Comparison of ENCODE assay signal across 8 cellular contexts in the genomic region with DNA sequence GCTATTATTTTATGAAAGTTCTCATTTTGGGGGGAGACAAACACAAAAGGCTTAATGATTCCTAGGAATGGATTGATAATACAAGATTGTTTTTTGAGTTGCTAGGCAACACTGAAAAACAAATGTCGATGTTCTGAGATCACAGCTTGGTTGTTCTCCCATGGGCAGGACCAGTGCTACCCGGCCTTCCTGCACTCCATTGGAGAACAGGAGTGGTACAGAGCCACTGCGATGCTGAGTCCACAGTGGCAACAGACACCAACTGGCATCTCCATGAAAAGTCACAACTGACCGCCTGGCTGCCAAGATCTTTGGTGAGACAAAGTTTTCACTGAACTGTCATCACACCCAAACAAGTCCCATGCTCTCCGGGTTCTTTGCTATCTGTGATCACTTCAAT.
DNase-seq lines count a peak whose midpoint lies in the region; ATAC-seq and TF ChIP-seq lines count a peak whose summit lies in the region.

No MANE protein-coding gene starts in this region.

- H3K4me2 ChIP-seq in neuronal stem cell (ENCODE audit: insufficient read depth, low read length, poor library complexity, severe bottlenecking), result no peak overlapping the region

- no peak overlapping the region for H2AFZ ChIP-seq in neuronal stem cell (ENCODE audit: low read length)

- no peaks in the 10 kb centered on the region for H3K9me3 ChIP-seq in neuronal stem cell (replicated peaks in 1 of 2; ENCODE audit: control insufficient read depth in 2 of 2, insufficient read depth in 1 of 2, low read depth in 1 of 2, low read length in 2 of 2)

- H3K14ac ChIP-seq in neuronal stem cell (ENCODE audit: low read length), result no peak overlapping the region

- H3K4me1 ChIP-seq in foreskin keratinocyte (no peaks in the 10 kb centered on the region), neuronal stem cell (ENCODE audit: control insufficient read depth in 2 of 2, insufficient read depth in 1 of 2, low read depth in 1 of 2, low read length in 2 of 2) (no peaks in the 10 kb centered on the region)

- H3K79me1 ChIP-seq in neuronal stem cell (ENCODE audit: low read depth, low read length), result no peaks in the 10 kb centered on the region

- H3K27ac ChIP-seq in foreskin keratinocyte (no peak overlapping the region), neuronal stem cell (replicated peaks; ENCODE audit: low read length) (no peak overlapping the region)

- no peak for TF ChIP-seq CTCF in foreskin keratinocyte (conservative IDR thresholded peaks at IDR 0.05)
- TF ChIP-seq CTCF in progenitor cell of endocrine pancreas (IDR thresholded peaks at IDR 0.05; ENCODE audit: unreplicated experiment), result no peak

- no peaks in the 10 kb centered on the region for H3K27me3 ChIP-seq in foreskin keratinocyte
- H3K27me3 ChIP-seq in neuronal stem cell (ENCODE audit: control insufficient read depth in 3 of 3, insufficient read depth in 3 of 3, low read depth in 1 of 3, low read length in 3 of 3), result no peaks in the 10 kb centered on the region

- H3K4me3 Mint-ChIP-seq in activated T-helper 17 cell treated with anti-CD3 and anti-CD28 coated beads, Interleukin-2, amount 50 U/mL, for 72 hours, result no peak overlapping the region
- H3K4me3 Mint-ChIP-seq in progenitor cell of endocrine pancreas (ENCODE audit: low read depth), result no peak overlapping the region

- no peaks in the 10 kb centered on the region for H3K9me3 Mint-ChIP-seq in activated T-helper 17 cell treated with anti-CD3 and anti-CD28 coated beads, Interleukin-2, amount 50 U/mL, for 72 hours
- H3K9me3 Mint-ChIP-seq in progenitor cell of endocrine pancreas (ENCODE audit: low read depth), result peaks cover 4% of the 10 kb centered on the region

- H4K8ac ChIP-seq in neuronal stem cell (ENCODE audit: low read depth, low read length), result no peak overlapping the region

- WGBS in neuronal stem cell (ENCODE audit: extremely low coverage in 2 of 2, insufficient read length in 2 of 2, insufficient replicate concordance in 1 of 2), 2 donors, result no CpG with 5 or more reads among the region's 5 CpGs

- H3K4me1 Mint-ChIP-seq in activated T-helper 17 cell treated with anti-CD3 and anti-CD28 coated beads, Interleukin-2, amount 50 U/mL, for 72 hours, result peaks cover 5% of the 10 kb centered on the region
- H3K4me1 Mint-ChIP-seq in progenitor cell of endocrine pancreas (ENCODE audit: low read depth), result peaks cover 6% of the 10 kb centered on the region

- H2BK12ac ChIP-seq in neuronal stem cell (ENCODE audit: low read length), result no peak overlapping the region

- peak overlapping the region; percentile 84 for H3K27ac Mint-ChIP-seq in activated T-helper 17 cell treated with anti-CD3 and anti-CD28 coated beads, Interleukin-2, amount 50 U/mL, for 72 hours
- peak overlapping the region; percentile 45 for H3K27ac Mint-ChIP-seq in progenitor cell of endocrine pancreas

- H3K4me3 ChIP-seq in neuronal stem cell (ENCODE audit: low read length in 2 of 2), result no peak overlapping the region

- no peak overlapping the region for H4K91ac ChIP-seq in neuronal stem cell (ENCODE audit: low read depth, low read length, poor library complexity)

- no peak for ATAC-seq in activated T-helper 17 cell treated with anti-CD3 and anti-CD28 coated beads, Interleukin-2, amount 50 U/mL, for 72 hours (replicated peaks)
- peak; percentile 77 for ATAC-seq in foreskin keratinocyte
- no peak for ATAC-seq in GM19351 (IDR thresholded peaks at IDR 0.05; ENCODE audit: unreplicated experiment)

- H3K23ac ChIP-seq in neuronal stem cell (ENCODE audit: low read depth, low read length, poor library complexity), result no peak overlapping the region

- no peaks in the 10 kb centered on the region for H3K36me3 Mint-ChIP-seq in activated T-helper 17 cell treated with anti-CD3 and anti-CD28 coated beads, Interleukin-2, amount 50 U/mL, for 72 hours (ENCODE audit: low read depth)
- peaks cover 13% of the 10 kb centered on the region for H3K36me3 Mint-ChIP-seq in progenitor cell of endocrine pancreas (ENCODE audit: insufficient read depth)

- H3K36me3 ChIP-seq in neuronal stem cell (replicated peaks in 1 of 2; ENCODE audit: control insufficient read depth in 2 of 2, insufficient read depth in 2 of 2, low read length in 2 of 2), result peaks cover 0 to 2% of the 10 kb centered on the region in 2 donors

- no peak overlapping the region for H2BK120ac ChIP-seq in neuronal stem cell (ENCODE audit: low read depth, low read length)

- DNase-seq in GM04504 (ENCODE audit: low read depth) (peak; percentile 48), foreskin keratinocyte (peak; percentile 17 to 37), progenitor cell of endocrine pancreas (ENCODE audit: low spot score, unreplicated experiment) (no peak), NOMO-1 treated with dmso at 0.1 percent for 144 hours (lab: John Stamatoyannopoulos, UW; ENCODE audit: unreplicated experiment) (no peak), 8988T (no peak), neuronal stem cell (ENCODE audit: low spot score) (no peak)

- H2BK5ac ChIP-seq in neuronal stem cell (ENCODE audit: low read length), result no peak overlapping the region

- no peak overlapping the region for H2BK15ac ChIP-seq in neuronal stem cell (ENCODE audit: low read length)

- H3K27me3 Mint-ChIP-seq in activated T-helper 17 cell treated with anti-CD3 and anti-CD28 coated beads, Interleukin-2, amount 50 U/mL, for 72 hours, result no peaks in the 10 kb centered on the region
- no peaks in the 10 kb centered on the region for H3K27me3 Mint-ChIP-seq in progenitor cell of endocrine pancreas

- H3K4ac ChIP-seq in neuronal stem cell (ENCODE audit: low read length), result no peak overlapping the region

- no peak overlapping the region for H2AK5ac ChIP-seq in neuronal stem cell (ENCODE audit: low read depth, low read length)

- H3K18ac ChIP-seq in neuronal stem cell (ENCODE audit: low read length), result no peak overlapping the region

- no peak overlapping the region for H3K9ac ChIP-seq in neuronal stem cell (ENCODE audit: low read depth, low read length, poor library complexity)

Comparison
In these comparisons a context has a peak if more than half of its experiments do, and no peak if none do; other contexts are left out.
1. DNase-seq: peak in GM04504 (single experiment) and foreskin keratinocyte (2 of 2); none in progenitor cell of endocrine pancreas (single experiment), NOMO-1 treated with dmso at 0.1 percent for 144 hours (single experiment), 8988T (single experiment) and neuronal stem cell (single experiment).